In the genomic region with DNA sequence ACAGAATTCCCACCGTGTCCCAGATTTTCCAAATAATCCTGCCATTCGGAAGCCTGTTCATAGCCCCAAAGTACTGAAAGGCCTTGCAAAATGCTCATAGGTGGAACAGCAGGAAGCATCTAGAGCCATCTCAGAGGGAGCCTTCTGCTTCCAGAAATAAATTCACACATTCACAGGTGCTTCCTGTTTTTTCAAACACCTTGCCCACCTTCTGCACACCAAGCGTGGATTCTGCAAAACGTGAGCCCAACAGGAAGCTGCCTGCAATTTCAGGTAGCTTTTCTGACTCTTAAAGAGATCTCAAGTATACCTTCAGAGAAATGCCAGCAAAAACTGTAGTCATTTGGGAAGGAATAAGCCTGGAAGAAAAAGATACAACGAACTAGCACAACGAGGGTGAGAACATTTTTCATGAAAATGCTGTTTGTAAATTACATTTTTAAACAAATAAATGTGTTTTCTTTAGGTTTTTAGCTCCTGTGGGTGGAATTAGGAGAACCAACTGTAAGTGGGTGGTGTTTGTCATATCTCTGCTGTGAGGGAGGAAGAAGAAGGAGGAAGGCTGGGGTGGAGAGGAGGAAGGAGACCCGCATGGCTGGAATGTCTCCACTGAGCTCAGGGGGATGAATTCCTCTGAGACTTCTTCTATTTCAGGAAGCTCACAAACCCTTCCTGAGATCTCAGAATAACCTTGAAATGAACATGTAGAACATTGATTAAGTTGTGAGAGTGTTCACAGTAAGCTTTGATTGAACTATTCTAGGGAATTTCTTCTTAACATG, we compare ENCODE assay signal across 10 cellular contexts. TPM values are rescaled to one million over a fixed set of nuclear protein-coding genes. Genes with fewer than 3 reads are reported as not detected.
DNase-seq lines count a peak whose midpoint lies in the region; ATAC-seq lines count a peak whose summit lies in the region.
"Had no signal": no experiment of that assay in that cellular context is flagged by ENCODE, and none has a peak within 500 bp of the region (broad histone marks: within the 10 kb centered on the region; RNA-seq: fewer than 3 reads in every experiment).

IFNG-AS1 (plus strand) TSS at position 264 of the 782 bp plus-strand sequence.

- no peaks in the 10 kb centered on the region for H3K36me3 ChIP-seq in Karpas-422 (ENCODE audit: insufficient read depth, low read length)
- H3K36me3 ChIP-seq: gastrocnemius medialis, vagina had no signal

- H3K9me3 ChIP-seq in Karpas-422 (ENCODE audit: low read length), result no peaks in the 10 kb centered on the region
- H3K9me3 ChIP-seq: gastrocnemius medialis, vagina had no signal

- peaks cover 32% of the 10 kb centered on the region for H3K4me1 ChIP-seq in Karpas-422 (ENCODE audit: low read length)
- H3K4me1 ChIP-seq: gastrocnemius medialis, vagina had no signal

- H2AFZ ChIP-seq in Karpas-422 (ENCODE audit: low read length), result no peak within 1 kb of the TSS

- H3K79me2 ChIP-seq in Karpas-422 (ENCODE audit: low read length), result no peaks in the 10 kb centered on the region

- H3K9me2 ChIP-seq in Karpas-422 (replicated peaks; ENCODE audit: insufficient read depth, low read length), result no peaks in the 10 kb centered on the region

- peaks cover 47% of the 10 kb centered on the region for H3K4me1 Mint-ChIP-seq in memory B cell

- H3K27me3 Mint-ChIP-seq in memory B cell, result no peaks in the 10 kb centered on the region

- H3K4me2 ChIP-seq in Karpas-422 (ENCODE audit: low read depth, low read length, poor library complexity, severe bottlenecking), result peak within 1 kb of the TSS; percentile 57

- peak within 1 kb of the TSS; percentile 55 for H3K27ac ChIP-seq in Karpas-422 (ENCODE audit: low read length)
- H3K27ac ChIP-seq: gastrocnemius medialis, vagina had no signal

- H3K9me3 Mint-ChIP-seq in memory B cell, result peaks cover 9% of the 10 kb centered on the region

- ATAC-seq in GM18858 (IDR thresholded peaks at IDR 0.05; ENCODE audit: unreplicated experiment) (peak; percentile 28), GM21529 (IDR thresholded peaks at IDR 0.05; ENCODE audit: unreplicated experiment) (peak; percentile 49), memory B cell (ENCODE audit: low read depth) (peak; percentile 66)
- ATAC-seq: gastrocnemius medialis had no signal

- H3K36me3 Mint-ChIP-seq in memory B cell, result peaks cover 12% of the 10 kb centered on the region

- H3K27me3 ChIP-seq in Karpas-422 (ENCODE audit: low read length), result no peaks in the 10 kb centered on the region
- H3K27me3 ChIP-seq: gastrocnemius medialis, vagina had no signal

- H3K9ac ChIP-seq in Karpas-422 (ENCODE audit: low read length), result no peak within 1 kb of the TSS

- H3K4me3 Mint-ChIP-seq in memory B cell, result peak within 1 kb of the TSS; percentile 86

- no peaks in the 10 kb centered on the region for H4K20me1 ChIP-seq in Karpas-422 (ENCODE audit: insufficient read depth, low read depth, low read length)

- peak within 1 kb of the TSS; percentile 99 for H3K27ac Mint-ChIP-seq in memory B cell

- DNase-seq in Karpas-422 (peak; percentile 52), memory B cell (ENCODE audit: low spot score in 2 of 2) (peak in 1 of 2 donors; percentile 35), iPS-NIHi7 (ENCODE audit: extremely low spot score) (no peak), SKM-1 (lab: John Stamatoyannopoulos, UW; ENCODE audit: unreplicated experiment) (no peak), GDM1 (lab: John Stamatoyannopoulos, UW) (no peak)
- DNase-seq: gastrocnemius medialis, NCI-H2171 had no signal

- peak within 1 kb of the TSS; percentile 31 for H3K4me3 ChIP-seq in Karpas-422 (ENCODE audit: low read length)
- H3K4me3 ChIP-seq: gastrocnemius medialis, vagina had no signal

RNA-seq across cellular contexts. Expression of gene IFNG-AS1, which starts in this region (rescaled TPM):
- not detected in 2 replicates for total RNA-seq in Karpas-422 (2014; rRNA removed; shearing (Covaris generic); ENCODE audit: low replicate concordance)
- total RNA-seq: gastrocnemius medialis, vagina had no signal

Comparison
In these comparisons a context has a peak if more than half of its experiments do, and no peak if none do; other contexts are left out.
1. Peak in DNase-seq, H3K4me3 ChIP-seq, H3K27ac ChIP-seq and H3K4me2 ChIP-seq in Karpas-422; RNA of the gene not detected or under 1 TPM.